ENCODE assay signal across 21 cellular contexts in genomic region chr2:234912437-234912836, GRCh38. TPM values are rescaled to one million over a fixed set of nuclear protein-coding genes. Genes with fewer than 3 reads are reported as not detected.
DNase-seq lines count a peak whose midpoint lies in the region; TF ChIP-seq lines count a peak whose summit lies in the region.
"Had no signal": no experiment of that assay in that cellular context is flagged by ENCODE, and none has a peak within 500 bp of the region (broad histone marks: within the 10 kb centered on the region; RNA-seq: fewer than 3 reads in every experiment).

No MANE protein-coding gene starts in this region.

- H2BK5ac ChIP-seq in mesenchymal stem cell (ENCODE audit: low read depth, low read length, poor library complexity, severe bottlenecking): no peak overlapping the region

- H3K36me3 Mint-ChIP-seq in neural crest cell (ENCODE audit: low read depth): no peaks in the 10 kb centered on the region
- H3K36me3 Mint-ChIP-seq: CD8-positive, alpha-beta T cell; IgD-negative memory B cell had no signal

- no peak overlapping the region for H4K8ac ChIP-seq in mesenchymal stem cell (ENCODE audit: low read length)

- H2BK15ac ChIP-seq in mesenchymal stem cell (ENCODE audit: low read depth, poor library complexity, severe bottlenecking): no peak overlapping the region

- TF ChIP-seq CTCF in neural crest cell (conservative IDR thresholded peaks at IDR 0.05): no peak

- no peak overlapping the region for H4K91ac ChIP-seq in mesenchymal stem cell (ENCODE audit: low read length)

- no peaks in the 10 kb centered on the region for H3K9me3 ChIP-seq in mesenchymal stem cell (ENCODE audit: control insufficient read depth, low read length)

- no peak overlapping the region for H3K4me2 ChIP-seq in mesenchymal stem cell (ENCODE audit: low read length, poor library complexity, severe bottlenecking)
- H3K4me2 ChIP-seq: KMS-11, PC-9 had no signal

- no peaks in the 10 kb centered on the region for H3K9me3 Mint-ChIP-seq in neural crest cell
- H3K9me3 Mint-ChIP-seq: CD8-positive, alpha-beta T cell; IgD-negative memory B cell had no signal

- no peak overlapping the region for H2AFZ ChIP-seq in mesenchymal stem cell (ENCODE audit: low read depth, low read length)
- H2AFZ ChIP-seq: PC-9 had no signal

- DNase-seq in COLO829 (ENCODE audit: low spot score) (peak; percentile 67), foreskin melanocyte (peak; percentile 79), neural crest cell (ENCODE audit: low read depth, low spot score) (no peak), mesenchymal stem cell (no peak), SK-N-DZ (ENCODE audit: low spot score) (no peak), cortex of kidney (lab: John Stamatoyannopoulos, UW) (no peak), T-helper 2 cell (no peak)
- DNase-seq: CD8-positive, alpha-beta T cell; DMS153; MM.1S; NCI-H2029 treated with DMSO at 0.1 percent for 48 hours; NCI-H526 treated with DMSO at 0.1 percent for 48 hours; SHP77 treated with DMSO at 0.1 percent for 48 hours had no signal

- H3K27me3 Mint-ChIP-seq in neural crest cell (ENCODE audit: low read depth): no peaks in the 10 kb centered on the region

- H3K9ac ChIP-seq in mesenchymal stem cell (ENCODE audit: low read length): no peak overlapping the region
- H3K9ac ChIP-seq: KMS-11 had no signal

- H3K4me1 ChIP-seq in mesenchymal stem cell (ENCODE audit: control insufficient read depth, insufficient read depth, low read depth, low read length): peaks cover 3% of the 10 kb centered on the region

- no peak overlapping the region for H3K23ac ChIP-seq in mesenchymal stem cell (ENCODE audit: low read length in 2 of 2)

- H2BK12ac ChIP-seq in mesenchymal stem cell (ENCODE audit: low read length in 2 of 2): no peak overlapping the region

- no peak overlapping the region for H3K14ac ChIP-seq in mesenchymal stem cell (ENCODE audit: low read length in 2 of 2)

- no peak overlapping the region for H3K4ac ChIP-seq in mesenchymal stem cell (ENCODE audit: low read depth in 1 of 2, low read length in 2 of 2)

- no peak overlapping the region for H2AK5ac ChIP-seq in mesenchymal stem cell (ENCODE audit: low read length, severe bottlenecking)

- peaks cover 0 to 2% of the 10 kb centered on the region in 2 experiments for H3K36me3 ChIP-seq in mesenchymal stem cell (ENCODE audit: control insufficient read depth in 1 of 2, insufficient read depth in 2 of 2, low read depth in 1 of 2, low read length in 2 of 2)

- H3K79me1 ChIP-seq in mesenchymal stem cell (replicated peaks; ENCODE audit: low read length, poor library complexity, severe bottlenecking): no peaks in the 10 kb centered on the region

- H3K4me1 Mint-ChIP-seq in neural crest cell: peaks cover 30% of the 10 kb centered on the region
- H3K4me1 Mint-ChIP-seq: B cell, IgD-negative memory B cell had no signal

- H3K27ac ChIP-seq in angular gyrus (ENCODE audit: low read depth, low read length) (peak overlapping the region; percentile 95), mesenchymal stem cell (ENCODE audit: low read length, poor library complexity, severe bottlenecking) (no peak overlapping the region)
- H3K27ac ChIP-seq: 22Rv1, C4-2B, KMS-11, PC-9, RWPE1 had no signal

- H3K4me3 Mint-ChIP-seq in neural crest cell: peak overlapping the region; percentile 45
- H3K4me3 Mint-ChIP-seq: B cell; CD8-positive, alpha-beta T cell; IgD-negative memory B cell had no signal

- H3K18ac ChIP-seq in mesenchymal stem cell (ENCODE audit: low read depth in 1 of 2, low read length in 2 of 2): no peak overlapping the region

- no peak overlapping the region for H3K27ac Mint-ChIP-seq in neural crest cell (ENCODE audit: unreplicated experiment)
- H3K27ac Mint-ChIP-seq: B cell; CD8-positive, alpha-beta T cell; IgD-negative memory B cell had no signal

- 100% methylated on average over 1 of the region's 3 CpGs for WGBS in mesenchymal stem cell

- H2BK120ac ChIP-seq in mesenchymal stem cell (ENCODE audit: low read depth, low read length): no peak overlapping the region

- H3K27me3 ChIP-seq in mesenchymal stem cell (ENCODE audit: control insufficient read depth in 1 of 2, insufficient read depth in 1 of 2, low read length in 2 of 2): no peaks in the 10 kb centered on the region

- H3K4me3 ChIP-seq in mesenchymal stem cell (ENCODE audit: insufficient read depth in 1 of 2, low read depth in 1 of 2, low read length in 2 of 2): no peak overlapping the region
- H3K4me3 ChIP-seq: PC-9 had no signal

RNA-seq across cellular contexts. Expression of gene SH3BP4, which starts 39.4 kb away (rescaled TPM):
- 32.1 and 37.1 TPM in 2 replicates for total RNA-seq in neural crest cell
- 48.8 TPM for polyA plus RNA-seq in mesenchymal stem cell (2013, experiment 1 of 2)
- polyA plus RNA-seq in mesenchymal stem cell (2013, experiment 2 of 2): 47.7 TPM
- polyA plus RNA-seq in SK-N-DZ (2014; cell fraction: cytosol; rRNA removed): 13.6 TPM in 2 replicates
- polyA plus RNA-seq in SK-N-DZ (2014; cell fraction: nucleus; rRNA removed): 6.2 and 8.6 TPM in 2 replicates

Comparison
In these comparisons a context has a peak if more than half of its experiments do, and no peak if none do; other contexts are left out.
1. DNase-seq: peak in COLO829 (single experiment) and foreskin melanocyte (single experiment); none in neural crest cell (single experiment), mesenchymal stem cell (single experiment), SK-N-DZ (single experiment), cortex of kidney (single experiment) and T-helper 2 cell (0 of 5).